Comparison of ENCODE assay signal across 8 cellular contexts in the genomic region with DNA sequence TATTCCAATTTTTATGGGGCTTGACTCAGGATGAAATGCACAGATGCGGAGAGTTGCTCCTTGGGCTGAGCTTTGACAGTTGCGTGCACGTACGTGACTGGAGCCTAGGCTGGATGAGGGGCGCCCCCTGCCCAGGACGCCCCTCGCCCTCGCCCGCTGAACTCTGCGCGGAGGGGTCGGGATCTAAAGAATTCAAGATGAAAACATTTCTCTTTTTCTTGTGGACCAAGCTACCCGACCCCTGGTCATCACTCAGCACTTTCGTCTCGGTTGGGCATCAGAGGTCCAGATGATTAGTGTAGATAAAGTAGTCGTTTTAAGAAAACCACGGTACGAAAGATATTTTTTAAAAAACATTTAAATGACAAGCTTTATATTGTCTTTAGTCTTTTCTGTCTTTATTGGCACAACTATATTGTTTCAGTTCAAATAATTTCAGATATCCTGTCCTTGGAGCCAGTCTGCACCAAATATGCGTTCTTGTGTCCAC. TPM values are rescaled to one million over a fixed set of nuclear protein-coding genes. Genes with fewer than 3 reads are reported as not detected.
DNase-seq lines count a peak whose midpoint lies in the region; ATAC-seq and TF ChIP-seq lines count a peak whose summit lies in the region.

No MANE protein-coding gene starts in this region.

- peak; percentile 34 for DNase-seq in NCI-H146 treated with DMSO at 0.1 percent for 48 hours (lab: John Stamatoyannopoulos, UW; ENCODE audit: unreplicated experiment)
- no peak for DNase-seq in NCI-H146 (lab: John Stamatoyannopoulos, UW)
- DNase-seq in Jurkat, Clone E6-1 (ENCODE audit: low read depth, low spot score) = no peak
- no peak for DNase-seq in cardiac fibroblast (ENCODE audit: low read depth in 2 of 2)
- no peak for DNase-seq in mesothelial cell of epicardium (ENCODE audit: low spot score in 2 of 2, unreplicated experiment in 2 of 2)
- no peak for DNase-seq in EL
- no peak for DNase-seq in stimulated activated CD4-positive, alpha-beta T cell treated with anti-CD3 and anti-CD28 coated beads, Interleukin-4, amount 100 ng/mL, for 24 hours

- peaks cover 5% of the 10 kb centered on the region for H3K27me3 Mint-ChIP-seq in mesothelial cell of epicardium (ENCODE audit: low read depth)

- peak overlapping the region; percentile 82 for H3K4me3 Mint-ChIP-seq in mesothelial cell of epicardium

- H3K36me3 Mint-ChIP-seq in mesothelial cell of epicardium = no peaks in the 10 kb centered on the region

- peaks cover 11% of the 10 kb centered on the region for H3K4me1 Mint-ChIP-seq in mesothelial cell of epicardium

- no peak for TF ChIP-seq CTCF in cardiac fibroblast (IDR thresholded peaks at IDR 0.05; ENCODE audit: low read depth, low read length)
- no peak for TF ChIP-seq CTCF in mesothelial cell of epicardium (IDR thresholded peaks at IDR 0.05; ENCODE audit: unreplicated experiment)

- no peaks in the 10 kb centered on the region for H3K9me3 Mint-ChIP-seq in mesothelial cell of epicardium

- peak overlapping the region; percentile 0 for H3K27ac Mint-ChIP-seq in mesothelial cell of epicardium

- peak overlapping the region; percentile 56 for H3K4me3 ChIP-seq in Jurkat, Clone E6-1 (ENCODE audit: low read length)
- peak overlapping the region; percentile 80 to 81 for H3K4me3 ChIP-seq in cardiac fibroblast (replicated peaks in 1 of 2; ENCODE audit: low read depth in 2 of 2, low read length in 2 of 2)

- ATAC-seq in HG03460 (IDR thresholded peaks at IDR 0.05; ENCODE audit: unreplicated experiment) = no peak

RNA-seq across cellular contexts. Expression of gene DTD1, which starts 0.7 kb away (rescaled TPM):
- 28.1 TPM for polyA plus RNA-seq in Jurkat, Clone E6-1 (2012; ENCODE audit: insufficient read depth, insufficient read length)
- 22.2 to 25.7 TPM (median 23.7 TPM) in 3 replicates for total RNA-seq in mesothelial cell of epicardium

RNA-seq across cellular contexts. Expression of gene SMIM26, which starts 21.4 kb away (rescaled TPM):
- 122 TPM for polyA plus RNA-seq in Jurkat, Clone E6-1 (2012; ENCODE audit: insufficient read depth, insufficient read length)
- 64.2 to 65.3 TPM (median 64.8 TPM) in 3 replicates for total RNA-seq in mesothelial cell of epicardium
